Comparison of ENCODE assay signal across 22 cellular contexts in the genomic region with DNA sequence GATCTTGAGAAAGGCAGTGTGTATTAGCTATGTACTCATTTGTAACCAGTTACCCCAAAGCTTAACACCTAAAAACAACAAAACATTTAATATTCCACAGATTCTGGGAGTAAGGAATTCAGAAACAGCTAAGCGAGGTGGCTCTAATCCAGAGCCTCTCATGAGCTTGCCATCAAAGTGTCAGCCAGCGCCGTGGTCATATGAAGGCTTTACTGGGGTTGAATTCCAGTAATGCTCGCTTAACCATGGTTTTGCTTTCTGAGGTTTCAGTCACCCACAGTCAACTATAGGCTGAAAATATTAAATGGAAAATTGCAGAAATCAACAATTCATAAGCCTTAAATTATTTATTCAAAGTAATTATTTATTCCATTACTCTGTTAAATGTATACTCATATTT.
DNase-seq lines count a peak whose midpoint lies in the region; ATAC-seq, FAIRE-seq and TF ChIP-seq lines count a peak whose summit lies in the region.
"Had no signal": no experiment of that assay in that cellular context is flagged by ENCODE, and none has a peak within 500 bp of the region (broad histone marks: within the 10 kb centered on the region; RNA-seq: fewer than 3 reads in every experiment).

No MANE protein-coding gene starts in this region.

- H3K27me3 ChIP-seq in prostate gland (replicated peaks; ENCODE audit: insufficient read depth) = no peaks in the 10 kb centered on the region
- H3K27me3 ChIP-seq: BLaER1 had no signal

- no peaks in the 10 kb centered on the region for H3K36me3 Mint-ChIP-seq in chondrocyte (ENCODE audit: low read depth)
- H3K36me3 Mint-ChIP-seq: CD8-positive, alpha-beta T cell had no signal

- 83% methylated on average over 4 of the region's 4 CpGs for WGBS in A549 (ENCODE audit: missing lambda C conversion rate)
- WGBS in prostate gland = 51% methylated on average over 4 of the region's 4 CpGs

- H3K9me3 ChIP-seq in A549 (no peaks in the 10 kb centered on the region), prostate gland (no peaks in the 10 kb centered on the region)
- H3K9me3 ChIP-seq: BLaER1 had no signal

- no peak overlapping the region for H3K4me3 Mint-ChIP-seq in chondrocyte (ENCODE audit: unreplicated experiment)
- H3K4me3 Mint-ChIP-seq: CD8-positive, alpha-beta T cell; GM23338 had no signal

- POLR2A ChIA-PET in A549 (lab: Yijun Ruan, JAX) = no interaction called here

- H3K4me2 ChIP-seq in A549 = peak overlapping the region; percentile 70; the same call in 2 of the 3 replicates
- H3K4me2 ChIP-seq: BLaER1, GM23338 had no signal

- H3K9me3 Mint-ChIP-seq in chondrocyte (ENCODE audit: low read depth) = peaks cover 3% of the 10 kb centered on the region
- H3K9me3 Mint-ChIP-seq: CD8-positive, alpha-beta T cell; GM23338 had no signal

- TF ChIP-seq CTCF in A549 (IDR thresholded peaks at IDR 0.05) = no peak
- no peak for TF ChIP-seq CTCF in chondrocyte (IDR thresholded peaks at IDR 0.05)
- TF ChIP-seq CTCF in prostate gland (IDR thresholded peaks at IDR 0.05) = no peak

- no peaks in the 10 kb centered on the region for H3K36me3 ChIP-seq in prostate gland
- H3K36me3 ChIP-seq: BLaER1 had no signal

- intact Hi-C loops in left colon (cut with DNase I, micrococcal nuclease) = no loop called here
- intact Hi-C loops in prostate gland (cut with DNase I) = no loop called here

- H3K27ac Mint-ChIP-seq in chondrocyte (ENCODE audit: unreplicated experiment) = peak overlapping the region; percentile 77
- H3K27ac Mint-ChIP-seq: CD8-positive, alpha-beta T cell; GM23338 had no signal

- TF ChIP-seq RAD21 in A549 (conservative IDR thresholded peaks at IDR 0.05 in 1 of 2, IDR thresholded peaks at IDR 0.05 in 1 of 2) = no peak

- H3K4me1 ChIP-seq in A549 = peaks cover 28% of the 10 kb centered on the region
- no peaks in the 10 kb centered on the region for H3K4me1 ChIP-seq in prostate gland (replicated peaks)
- H3K4me1 ChIP-seq: BLaER1 had no signal

- FAIRE-seq in A549 (lab: Jason Lieb, UNC) = no peak
- FAIRE-seq: GM12878 had no signal

- peak overlapping the region; percentile 74 to 78; a peak in 5 of 6 replicates for H3K27ac ChIP-seq in A549
- no peak overlapping the region for H3K27ac ChIP-seq in prostate gland
- H3K27ac ChIP-seq: 22Rv1, BLaER1 had no signal

- H3K4me3 ChIP-seq in A549 (no peak overlapping the region), prostate gland (no peak overlapping the region)
- H3K4me3 ChIP-seq: BLaER1, GM12878, GM23338 had no signal

- ATAC-seq in A549 = no peak
- no peak for ATAC-seq in left colon
- ATAC-seq: CD8-positive, alpha-beta T cell; GM12878; GM23338 had no signal

- TF ChIP-seq EP300 in A549 (IDR thresholded peaks at IDR 0.05) = no peak

- CTCF ChIA-PET in A549 (lab: Yijun Ruan, JAX) = no interaction called here

- peaks cover 18% of the 10 kb centered on the region for H3K4me1 Mint-ChIP-seq in chondrocyte (ENCODE audit: low read depth)
- H3K4me1 Mint-ChIP-seq: GM23338 had no signal

- TF ChIP-seq POLR2A in A549 (IDR thresholded peaks at IDR 0.05; ENCODE audit: low read length) = no peak
- TF ChIP-seq POLR2A in prostate gland (IDR thresholded peaks at IDR 0.05) = no peak

- no peaks in the 10 kb centered on the region for H3K27me3 Mint-ChIP-seq in chondrocyte (ENCODE audit: low read depth)

- no peak for DNase-seq in A549 (ENCODE audit: low read depth in 1 of 2, low spot score in 1 of 2)
- DNase-seq in RPMI7951 (ENCODE audit: low read depth) = peak; percentile 20
- no peak for DNase-seq in chondrocyte (ENCODE audit: low spot score)
- peak; percentile 15 for DNase-seq in left kidney (ENCODE audit: low read depth, low spot score)
- no peak for DNase-seq in NCI-H187 treated with DMSO at 0.1 percent for 48 hours (lab: John Stamatoyannopoulos, UW)
- no peak for DNase-seq in left colon
- DNase-seq in NCI-H1930 (lab: John Stamatoyannopoulos, UW) = no peak
- no peak for DNase-seq in prostate gland (ENCODE audit: low spot score)
- DNase-seq: Calu3; CD8-positive, alpha-beta T cell; EL; NCI-H1092 treated with DMSO at 0.1 percent for 48 hours; NCI-H146; NCI-H510A treated with DMSO at 0.1 percent for 48 hours; NCI-H774; OCI-M1; RPMI8226; SHP77 treated with DMSO at 0.1 percent for 48 hours had no signal

TF ChIP-seq in A549, 52 proteins besides CTCF, POLR2A, EP300 and RAD21:
- TF ChIP-seq, protein P1, sequence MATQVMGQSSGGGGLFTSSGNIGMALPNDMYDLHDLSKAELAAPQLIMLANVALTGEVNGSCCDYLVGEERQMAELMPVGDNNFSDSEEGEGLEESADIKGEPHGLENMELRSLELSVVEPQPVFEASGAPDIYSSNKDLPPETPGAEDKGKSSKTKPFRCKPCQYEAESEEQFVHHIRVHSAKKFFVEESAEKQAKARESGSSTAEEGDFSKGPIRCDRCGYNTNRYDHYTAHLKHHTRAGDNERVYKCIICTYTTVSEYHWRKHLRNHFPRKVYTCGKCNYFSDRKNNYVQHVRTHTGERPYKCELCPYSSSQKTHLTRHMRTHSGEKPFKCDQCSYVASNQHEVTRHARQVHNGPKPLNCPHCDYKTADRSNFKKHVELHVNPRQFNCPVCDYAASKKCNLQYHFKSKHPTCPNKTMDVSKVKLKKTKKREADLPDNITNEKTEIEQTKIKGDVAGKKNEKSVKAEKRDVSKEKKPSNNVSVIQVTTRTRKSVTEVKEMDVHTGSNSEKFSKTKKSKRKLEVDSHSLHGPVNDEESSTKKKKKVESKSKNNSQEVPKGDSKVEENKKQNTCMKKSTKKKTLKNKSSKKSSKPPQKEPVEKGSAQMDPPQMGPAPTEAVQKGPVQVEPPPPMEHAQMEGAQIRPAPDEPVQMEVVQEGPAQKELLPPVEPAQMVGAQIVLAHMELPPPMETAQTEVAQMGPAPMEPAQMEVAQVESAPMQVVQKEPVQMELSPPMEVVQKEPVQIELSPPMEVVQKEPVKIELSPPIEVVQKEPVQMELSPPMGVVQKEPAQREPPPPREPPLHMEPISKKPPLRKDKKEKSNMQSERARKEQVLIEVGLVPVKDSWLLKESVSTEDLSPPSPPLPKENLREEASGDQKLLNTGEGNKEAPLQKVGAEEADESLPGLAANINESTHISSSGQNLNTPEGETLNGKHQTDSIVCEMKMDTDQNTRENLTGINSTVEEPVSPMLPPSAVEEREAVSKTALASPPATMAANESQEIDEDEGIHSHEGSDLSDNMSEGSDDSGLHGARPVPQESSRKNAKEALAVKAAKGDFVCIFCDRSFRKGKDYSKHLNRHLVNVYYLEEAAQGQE (IDR thresholded peaks at IDR 0.05) = no peak
- TF ChIP-seq POLR2AphosphoS2 (conservative IDR thresholded peaks at IDR 0.05; ENCODE audit: low read length) = no peak
- TF ChIP-seq CBX2 (IDR thresholded peaks at IDR 0.05; ENCODE audit: borderline replicate concordance, low read depth) = no peak
- TF ChIP-seq, protein P2, sequence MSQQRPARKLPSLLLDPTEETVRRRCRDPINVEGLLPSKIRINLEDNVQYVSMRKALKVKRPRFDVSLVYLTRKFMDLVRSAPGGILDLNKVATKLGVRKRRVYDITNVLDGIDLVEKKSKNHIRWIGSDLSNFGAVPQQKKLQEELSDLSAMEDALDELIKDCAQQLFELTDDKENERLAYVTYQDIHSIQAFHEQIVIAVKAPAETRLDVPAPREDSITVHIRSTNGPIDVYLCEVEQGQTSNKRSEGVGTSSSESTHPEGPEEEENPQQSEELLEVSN (IDR thresholded peaks at IDR 0.05; ENCODE audit: borderline replicate concordance, low read depth) = no peak
- no peak for TF ChIP-seq SMC3 (IDR thresholded peaks at IDR 0.05)
- no peak for TF ChIP-seq GATA3 (IDR thresholded peaks at IDR 0.05; ENCODE audit: borderline replicate concordance)
- TF ChIP-seq RFX5 (IDR thresholded peaks at IDR 0.05) = no peak
- no peak for TF ChIP-seq CEBPB (IDR thresholded peaks at IDR 0.05)
- TF ChIP-seq, protein P3, sequence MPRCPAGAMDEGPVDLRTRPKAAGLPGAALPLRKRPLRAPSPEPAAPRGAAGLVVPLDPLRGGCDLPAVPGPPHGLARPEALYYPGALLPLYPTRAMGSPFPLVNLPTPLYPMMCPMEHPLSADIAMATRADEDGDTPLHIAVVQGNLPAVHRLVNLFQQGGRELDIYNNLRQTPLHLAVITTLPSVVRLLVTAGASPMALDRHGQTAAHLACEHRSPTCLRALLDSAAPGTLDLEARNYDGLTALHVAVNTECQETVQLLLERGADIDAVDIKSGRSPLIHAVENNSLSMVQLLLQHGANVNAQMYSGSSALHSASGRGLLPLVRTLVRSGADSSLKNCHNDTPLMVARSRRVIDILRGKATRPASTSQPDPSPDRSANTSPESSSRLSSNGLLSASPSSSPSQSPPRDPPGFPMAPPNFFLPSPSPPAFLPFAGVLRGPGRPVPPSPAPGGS (IDR thresholded peaks at IDR 0.05) = no peak
- TF ChIP-seq NFE2L2 (conservative IDR thresholded peaks at IDR 0.05; ENCODE audit: low read length) = no peak
- TF ChIP-seq SREBF2 (IDR thresholded peaks at IDR 0.05) = no peak
- TF ChIP-seq FOXS1 (CRISPR knock-in tag; IDR thresholded peaks at IDR 0.05) = no peak
- TF ChIP-seq TFCP2L1 (CRISPR knock-in tag; IDR thresholded peaks at IDR 0.05) = no peak
- TF ChIP-seq RCOR1 (IDR thresholded peaks at IDR 0.05; ENCODE audit: low read depth, low read length) = no peak
- TF ChIP-seq KDM5A (IDR thresholded peaks at IDR 0.05) = no peak
- TF ChIP-seq BHLHE40 (IDR thresholded peaks at IDR 0.05; ENCODE audit: low read depth, low read length) = no peak
- TF ChIP-seq JUNB (IDR thresholded peaks at IDR 0.05) = no peak

Comparison
In these comparisons a context has a peak if more than half of its experiments do, and no peak if none do; other contexts are left out.
1. DNase-seq: peak in RPMI7951 (single experiment) and left kidney (single experiment); none in A549 (0 of 2), chondrocyte (single experiment), NCI-H187 treated with DMSO at 0.1 percent for 48 hours (single experiment), left colon (0 of 2), NCI-H1930 (0 of 2) and prostate gland (single experiment).
2. H3K27ac ChIP-seq: peak in A549 (2 of 2); none in prostate gland (0 of 2).